In genomic region chr2:226800941-226801784, GRCh38 we compare ENCODE assay signal across 8 cellular contexts. TPM values are rescaled to one million over a fixed set of nuclear protein-coding genes. Genes with fewer than 3 reads are reported as not detected.
DNase-seq lines count a peak whose midpoint lies in the region; ATAC-seq and TF ChIP-seq lines count a peak whose summit lies in the region.

No MANE protein-coding gene starts in this region.

- ATAC-seq in HG02798 (IDR thresholded peaks at IDR 0.05; ENCODE audit: poor library complexity, unreplicated experiment), result peak; percentile 86
- ATAC-seq in left lung, result peak; percentile 82

- H3K4me1 ChIP-seq in colonic mucosa (no peaks in the 10 kb centered on the region), left lung (peaks cover 6 to 49% of the 10 kb centered on the region in 2 donors)

- intact Hi-C loops in colonic mucosa (cut with DNase I) (loop anchor here (2.0 to 5.0 kb wide), 4 partner anchors 306 to 1134 kb away; no protein-coding TSS in a partner anchor), left lung (cut with DNase I) (loop anchor here in 1 of 2 donors (5.0 to 10.0 kb wide), 2 partner anchors 916 to 1129 kb away; no protein-coding TSS in a partner anchor)

- DNase-seq in NCI-H2107 (lab: John Stamatoyannopoulos, UW), result peak; percentile 41
- DNase-seq in activated CD4-positive, alpha-beta T cell treated with anti-CD3 and anti-CD28 coated beads for 4 hours, result peak; percentile 73 to 77
- DNase-seq in colonic mucosa, result peak; percentile 94
- peak; percentile 84 to 89 for DNase-seq in left lung
- DNase-seq in stimulated activated CD4-positive, alpha-beta T cell treated with anti-CD3 and anti-CD28 coated beads, TNF-alpha, amount 100 ng/mL, for 1 hour (ENCODE audit: low read depth in 3 of 3, low spot score in 1 of 3), result peak; percentile 34 to 71 (median 57)
- DNase-seq in NCI-H187 treated with DMSO at 0.1 percent for 48 hours (lab: John Stamatoyannopoulos, UW), result no peak

- H3K27ac ChIP-seq in colonic mucosa (peak overlapping the region; percentile 83), left lung (peak overlapping the region in 1 of 2 donors; percentile 91)

- H3K4me3 ChIP-seq in colonic mucosa (peak overlapping the region; percentile 68), left lung (peak overlapping the region; percentile 57 to 68)

- H3K9ac ChIP-seq in colonic mucosa (ENCODE audit: low read depth in 2 of 2, low read length in 2 of 2), result peak overlapping the region in 1 of 2 donors; percentile 42

- TF ChIP-seq CTCF in colonic mucosa (IDR thresholded peaks at IDR 0.05) (no peak), left lung (IDR thresholded peaks at IDR 0.05) (no peak)

- H3K9me3 ChIP-seq in colonic mucosa (no peaks in the 10 kb centered on the region), left lung (no peaks in the 10 kb centered on the region)

- H3K27me3 ChIP-seq in colonic mucosa (no peaks in the 10 kb centered on the region), left lung (peaks cover 0 to 85% of the 10 kb centered on the region in 2 donors)

- peak; percentile 52 for TF ChIP-seq POLR2A in GM15510 (IDR thresholded peaks at IDR 0.05; ENCODE audit: borderline replicate concordance, extremely low read depth, insufficient read length)

- H3K36me3 ChIP-seq in colonic mucosa (no peaks in the 10 kb centered on the region), left lung (no peaks in the 10 kb centered on the region)

RNA-seq across cellular contexts. Expression of gene IRS1, which starts 1.5 kb away (rescaled TPM):
- total RNA-seq in colonic mucosa (10 to 100 TPM in 1 of 2 donors, 1 to 10 TPM in 1; 9.5 to 17.4 TPM), left lung (10 to 100 TPM; 13.3 to 15.9 TPM)

RNA-seq across cellular contexts. Expression of gene RHBDD1, which starts 34.7 kb away (rescaled TPM):
- total RNA-seq in colonic mucosa (10 to 100 TPM; 29.9 to 31.7 TPM), left lung (10 to 100 TPM; 33.3 to 40.1 TPM)
